Comparison of ENCODE assay signal across 13 cellular contexts in the genomic region with DNA sequence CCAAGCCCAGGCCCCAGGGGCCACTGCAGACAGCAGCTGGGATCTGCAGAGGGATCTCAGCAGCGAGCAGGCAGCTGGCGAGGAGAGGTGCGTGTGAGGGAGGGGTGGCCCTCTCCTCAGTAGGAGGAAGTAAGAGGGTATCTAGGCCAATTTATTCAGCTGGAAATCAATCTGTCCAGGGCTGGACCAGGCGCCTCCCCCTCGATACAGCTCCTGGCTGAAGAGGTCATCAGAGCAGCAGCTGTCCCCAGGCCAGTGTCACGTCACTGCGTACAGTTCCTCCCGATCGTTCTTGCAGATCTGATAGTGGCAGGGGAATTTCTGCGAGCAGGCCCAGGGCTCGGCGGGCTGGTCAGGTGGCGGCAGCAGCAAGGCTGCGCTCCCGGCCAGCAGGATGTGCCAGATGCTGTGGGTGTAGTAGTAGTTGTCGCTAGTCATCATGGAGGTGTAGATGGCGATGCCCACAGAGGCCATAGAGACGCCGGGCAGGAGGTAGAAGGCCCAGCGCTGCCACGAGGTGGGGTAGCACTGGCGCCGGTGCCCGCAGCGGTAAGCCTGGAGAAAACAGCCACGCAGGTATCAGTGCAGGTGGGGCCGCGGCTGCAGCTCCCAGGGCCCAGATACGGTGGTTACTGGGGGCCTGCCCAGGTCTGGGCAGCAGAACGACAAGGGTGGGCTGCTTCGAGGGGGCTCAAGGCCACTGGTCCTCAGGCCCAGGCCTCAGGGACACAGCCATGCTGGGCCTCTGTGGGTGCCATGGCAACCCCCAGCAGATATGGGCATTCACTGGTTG. TPM values are rescaled to one million over a fixed set of nuclear protein-coding genes. Genes with fewer than 3 reads are reported as not detected.
DNase-seq lines count a peak whose midpoint lies in the region; ATAC-seq and TF ChIP-seq lines count a peak whose summit lies in the region.
"Had no signal": no experiment of that assay in that cellular context is flagged by ENCODE, and none has a peak within 500 bp of the region (broad histone marks: within the 10 kb centered on the region; RNA-seq: fewer than 3 reads in every experiment).

No MANE protein-coding gene starts in this region.

- peak overlapping the region; percentile 65 for H3K27ac Mint-ChIP-seq in activated naive CD8-positive, alpha-beta T cell treated with anti-CD3 and anti-CD28 coated beads, Interleukin-2, amount 10 ng/mL, durations not matched to agents 7 days and 5 days
- H3K27ac Mint-ChIP-seq in activated naive CD8-positive, alpha-beta T cell treated with anti-CD3 and anti-CD28 coated beads for 36 hours = no peak overlapping the region
- peak overlapping the region in 4 of 5 experiments; percentile 53 to 63 (median 60) for H3K27ac Mint-ChIP-seq in brain

- no peaks in the 10 kb centered on the region for H3K27me3 Mint-ChIP-seq in activated naive CD8-positive, alpha-beta T cell treated with anti-CD3 and anti-CD28 coated beads, Interleukin-2, amount 10 ng/mL, durations not matched to agents 7 days and 5 days
- no peaks in the 10 kb centered on the region for H3K27me3 Mint-ChIP-seq in activated naive CD8-positive, alpha-beta T cell treated with anti-CD3 and anti-CD28 coated beads for 36 hours
- no peaks in the 10 kb centered on the region for H3K27me3 Mint-ChIP-seq in brain
- H3K27me3 Mint-ChIP-seq: stimulated activated naive CD8-positive, alpha-beta T cell treated with anti-CD3 and anti-CD28 coated beads, Interleukin-15, amount 100 ng/mL, for 72 hours had no signal

- peaks cover 5% of the 10 kb centered on the region for H3K4me1 Mint-ChIP-seq in activated naive CD8-positive, alpha-beta T cell treated with anti-CD3 and anti-CD28 coated beads, Interleukin-2, amount 10 ng/mL, durations not matched to agents 7 days and 5 days
- peaks cover 10% of the 10 kb centered on the region for H3K4me1 Mint-ChIP-seq in activated naive CD8-positive, alpha-beta T cell treated with anti-CD3 and anti-CD28 coated beads for 36 hours
- H3K4me1 Mint-ChIP-seq in brain = peaks cover 17% of the 10 kb centered on the region

- POLR2A ChIA-PET in activated naive CD8-positive, alpha-beta T cell treated with anti-CD3 and anti-CD28 coated beads, Interleukin-2, amount 10 ng/mL, durations not matched to agents 7 days and 5 days (lab: Charles Lee) = interaction anchor here (0.6 to 2.1 kb wide), 2 partner anchors 9 to 1653 kb away, joined by 3 to 27 read pairs; a partner anchor contains a TSS

- H3K4me3 Mint-ChIP-seq in activated naive CD8-positive, alpha-beta T cell treated with anti-CD3 and anti-CD28 coated beads, Interleukin-2, amount 10 ng/mL, durations not matched to agents 7 days and 5 days = peak overlapping the region; percentile 19
- no peak overlapping the region for H3K4me3 Mint-ChIP-seq in activated naive CD8-positive, alpha-beta T cell treated with anti-CD3 and anti-CD28 coated beads for 36 hours
- H3K4me3 Mint-ChIP-seq in brain = peak overlapping the region in 4 of 5 experiments; percentile 52 to 66 (median 52)

- no peak for ATAC-seq in activated naive CD8-positive, alpha-beta T cell treated with anti-CD3 and anti-CD28 coated beads, Interleukin-2, amount 10 ng/mL, durations not matched to agents 7 days and 5 days (ENCODE audit: low read depth)
- ATAC-seq in omental fat pad (ENCODE audit: low FRiP score) = no peak
- ATAC-seq: esophagus mucosa; stimulated activated naive CD8-positive, alpha-beta T cell treated with anti-CD3 and anti-CD28 coated beads, Interleukin-15, amount 100 ng/mL, for 72 hours had no signal

- no peak for DNase-seq in activated naive CD8-positive, alpha-beta T cell treated with anti-CD3 and anti-CD28 coated beads, Interleukin-2, amount 10 ng/mL, durations not matched to agents 7 days and 5 days
- DNase-seq in activated naive CD8-positive, alpha-beta T cell treated with anti-CD3 and anti-CD28 coated beads for 36 hours = no peak
- DNase-seq in NCI-H2171 (lab: John Stamatoyannopoulos, UW) = peak; percentile 56
- DNase-seq in retina = peak; percentile 65
- no peak for DNase-seq in NCI-H2227 (lab: John Stamatoyannopoulos, UW; ENCODE audit: unreplicated experiment)
- no peak for DNase-seq in omental fat pad (ENCODE audit: low spot score)
- DNase-seq in mesenteric fat pad (ENCODE audit: low spot score) = no peak
- DNase-seq: AML-193; KG1; NCI-H345; stimulated activated naive CD8-positive, alpha-beta T cell treated with anti-CD3 and anti-CD28 coated beads, Interleukin-15, amount 100 ng/mL, for 72 hours had no signal

- H3K36me3 Mint-ChIP-seq in activated naive CD8-positive, alpha-beta T cell treated with anti-CD3 and anti-CD28 coated beads, Interleukin-2, amount 10 ng/mL, durations not matched to agents 7 days and 5 days = peaks cover 9% of the 10 kb centered on the region
- H3K36me3 Mint-ChIP-seq in activated naive CD8-positive, alpha-beta T cell treated with anti-CD3 and anti-CD28 coated beads for 36 hours = peaks cover 2% of the 10 kb centered on the region
- H3K36me3 Mint-ChIP-seq in brain = peaks cover 4% of the 10 kb centered on the region

- TF ChIP-seq CTCF in brain (conservative IDR thresholded peaks at IDR 0.05) = no peak
- TF ChIP-seq CTCF in omental fat pad (IDR thresholded peaks at IDR 0.05) = no peak

- no peaks in the 10 kb centered on the region for H3K9me3 Mint-ChIP-seq in activated naive CD8-positive, alpha-beta T cell treated with anti-CD3 and anti-CD28 coated beads, Interleukin-2, amount 10 ng/mL, durations not matched to agents 7 days and 5 days
- H3K9me3 Mint-ChIP-seq in activated naive CD8-positive, alpha-beta T cell treated with anti-CD3 and anti-CD28 coated beads for 36 hours = no peaks in the 10 kb centered on the region
- no peaks in the 10 kb centered on the region for H3K9me3 Mint-ChIP-seq in brain
- H3K9me3 Mint-ChIP-seq: stimulated activated naive CD8-positive, alpha-beta T cell treated with anti-CD3 and anti-CD28 coated beads, Interleukin-15, amount 100 ng/mL, for 72 hours had no signal

RNA-seq across cellular contexts. Expression of a gene that starts 1.6 kb away (rescaled TPM):
- 10 to 100 TPM; 64.4 to 67.5 TPM for total RNA-seq in activated naive CD8-positive, alpha-beta T cell treated with anti-CD3 and anti-CD28 coated beads, Interleukin-2, amount 10 ng/mL, durations not matched to agents 7 days and 5 days
- total RNA-seq in activated naive CD8-positive, alpha-beta T cell treated with anti-CD3 and anti-CD28 coated beads for 36 hours = 10 to 100 TPM; 89.3 to 94.8 TPM
- 147 TPM for polyA plus RNA-seq in brain (ENCODE audit: insufficient read depth, low read depth, low replicate concordance)
- 10 to 100 TPM; 53.3 to 58.2 (median 53.9) TPM for total RNA-seq in omental fat pad
- total RNA-seq in mesenteric fat pad = 40.1 TPM

RNA-seq across cellular contexts. Expression of a gene that starts 9.9 kb away (rescaled TPM):
- 10 to 100 TPM; 58.9 to 59.0 TPM for total RNA-seq in activated naive CD8-positive, alpha-beta T cell treated with anti-CD3 and anti-CD28 coated beads, Interleukin-2, amount 10 ng/mL, durations not matched to agents 7 days and 5 days
- 10 to 100 TPM; 22.8 to 24.1 TPM for total RNA-seq in activated naive CD8-positive, alpha-beta T cell treated with anti-CD3 and anti-CD28 coated beads for 36 hours
- polyA plus RNA-seq in brain (ENCODE audit: insufficient read depth, low read depth, low replicate concordance) = 28.1 TPM
- total RNA-seq in omental fat pad (10 to 100 TPM; 27.3 to 41.1 (median 39.0) TPM), mesenteric fat pad (39.0 TPM)

RNA-seq across cellular contexts. Expression of a gene that starts 19.4 kb away (rescaled TPM):
- 10 to 100 TPM; 30.9 to 32.5 TPM for total RNA-seq in activated naive CD8-positive, alpha-beta T cell treated with anti-CD3 and anti-CD28 coated beads, Interleukin-2, amount 10 ng/mL, durations not matched to agents 7 days and 5 days
- total RNA-seq in activated naive CD8-positive, alpha-beta T cell treated with anti-CD3 and anti-CD28 coated beads for 36 hours = 10 to 100 TPM; 23.9 to 24.6 TPM
- 21.6 TPM for polyA plus RNA-seq in brain (ENCODE audit: insufficient read depth, low read depth, low replicate concordance)
- total RNA-seq in omental fat pad (10 to 100 TPM; 17.0 to 36.6 (median 20.9) TPM), mesenteric fat pad (19.4 TPM)

RNA-seq across cellular contexts. Expression of a gene that starts 25.1 kb away (rescaled TPM):
- total RNA-seq in activated naive CD8-positive, alpha-beta T cell treated with anti-CD3 and anti-CD28 coated beads, Interleukin-2, amount 10 ng/mL, durations not matched to agents 7 days and 5 days = 1 to 10 TPM; 8.2 to 8.8 TPM
- 10 to 100 TPM; 15.6 to 17.3 TPM for total RNA-seq in activated naive CD8-positive, alpha-beta T cell treated with anti-CD3 and anti-CD28 coated beads for 36 hours
- 61.3 TPM for polyA plus RNA-seq in brain (ENCODE audit: insufficient read depth, low read depth, low replicate concordance)
- total RNA-seq in omental fat pad = 100 to 1,000 TPM in 1 of 4 donors, 10 to 100 TPM in 3; 49.5 to 115 (median 79.3) TPM
- 139 TPM for total RNA-seq in mesenteric fat pad

RNA-seq across cellular contexts. Expression of a gene that starts 29.8 kb away (rescaled TPM):
- total RNA-seq in activated naive CD8-positive, alpha-beta T cell treated with anti-CD3 and anti-CD28 coated beads, Interleukin-2, amount 10 ng/mL, durations not matched to agents 7 days and 5 days = 1 to 10 TPM; 5.6 to 7.9 TPM
- 1 to 10 TPM; 7.0 to 8.2 TPM for total RNA-seq in activated naive CD8-positive, alpha-beta T cell treated with anti-CD3 and anti-CD28 coated beads for 36 hours
- 7.7 TPM for polyA plus RNA-seq in brain (ENCODE audit: insufficient read depth, low read depth, low replicate concordance)
- 10 to 100 TPM; 16.5 to 30.9 (median 21.4) TPM for total RNA-seq in omental fat pad
- total RNA-seq in mesenteric fat pad = 21.8 TPM

Comparison
In these comparisons a context has a peak if more than half of its experiments do, and no peak if none do; other contexts are left out.
1. DNase-seq: peak in NCI-H2171 (single experiment) and retina (single experiment); none in activated naive CD8-positive, alpha-beta T cell treated with anti-CD3 and anti-CD28 coated beads, Interleukin-2, amount 10 ng/mL, durations not matched to agents 7 days and 5 days (single experiment), activated naive CD8-positive, alpha-beta T cell treated with anti-CD3 and anti-CD28 coated beads for 36 hours (single experiment), NCI-H2227 (single experiment), omental fat pad (single experiment) and mesenteric fat pad (single experiment).